ENCODE assay signal across 1 cellular context in genomic region chr13:98273824-98274786, GRCh38.
TF ChIP-seq lines count a peak whose summit lies in the region.

No MANE protein-coding gene starts in this region.

TF ChIP-seq in H1, 55 proteins besides CTCF, POLR2A, EP300 and RAD21:
- TF ChIP-seq SUZ12 (IDR thresholded peaks at IDR 0.05; ENCODE audit: low read length): no peak
- TF ChIP-seq NRF1 (IDR thresholded peaks at IDR 0.05; ENCODE audit: low read depth, low read length): no peak
- no peak for TF ChIP-seq BRCA1 (IDR thresholded peaks at IDR 0.05; ENCODE audit: low read depth, low read length)
- TF ChIP-seq ASH2L (IDR thresholded peaks at IDR 0.05; ENCODE audit: low read length): peak; percentile 66
- TF ChIP-seq HDAC2 (IDR thresholded peaks at IDR 0.05; ENCODE audit: borderline replicate concordance in 1 of 2, low read depth in 2 of 2, low read length in 2 of 2): no peak
- no peak for TF ChIP-seq CTBP2 (IDR thresholded peaks at IDR 0.05; ENCODE audit: borderline replicate concordance, insufficient read depth, insufficient read length, low read length)
- TF ChIP-seq POLR2AphosphoS5 (IDR thresholded peaks at IDR 0.05; ENCODE audit: low read depth, low read length): no peak
- peak; percentile 29; the same call in 1 of the 2 replicates for TF ChIP-seq MAX (IDR thresholded peaks at IDR 0.05)
- no peak for TF ChIP-seq KDM5A (IDR thresholded peaks at IDR 0.05; ENCODE audit: low read length)
- 0 out of 2 replicates have a peak, but pooled peaks have one; percentile 25 for TF ChIP-seq TAF1 (IDR thresholded peaks at IDR 0.05; ENCODE audit: low read depth, low read length)
